21 cellular contexts compared by ENCODE assay signal in genomic region chrX:100658936-100659335, GRCh38. TPM values are rescaled to one million over a fixed set of nuclear protein-coding genes. Genes with fewer than 3 reads are reported as not detected.
A peak's percentile ranks its signal among the peaks of the same experiment; 100 is the strongest.
DNase-seq lines count a peak whose midpoint lies in the region; ATAC-seq, FAIRE-seq and TF ChIP-seq lines count a peak whose summit lies in the region.
"Had no signal": no experiment of that assay in that cellular context is flagged by ENCODE, and none has a peak within 500 bp of the region (broad histone marks: within the 10 kb centered on the region; RNA-seq: fewer than 3 reads in every experiment).

No MANE protein-coding gene starts in this region.

- no peak for DNase-seq in GM12892 (ENCODE audit: insufficient read length)
- peak; percentile 18 for DNase-seq in SW480 (ENCODE audit: low spot score)
- DNase-seq in fibroblast of pulmonary artery (ENCODE audit: low read depth): peak; percentile 27
- DNase-seq in osteoblast (ENCODE audit: insufficient read length, low spot score, missing footprints): peak; percentile 56
- no peak for DNase-seq in retina
- DNase-seq in psoas muscle: no peak
- DNase-seq in activated effector memory CD4-positive, alpha-beta T cell treated with anti-CD3 and anti-CD28 coated beads, Interleukin-2, amount 50 U/mL, for 16 hours: no peak
- DNase-seq in NCI-H82 treated with DMSO at 0.1 percent for 48 hours (lab: John Stamatoyannopoulos, UW; ENCODE audit: unreplicated experiment): no peak
- DNase-seq: activated B cell treated with CpG ODN at 0.5 μM for 24 hours, GDM1, immature natural killer cell, mesendoderm, MG63, NCI-H2081 treated with DMSO at 0.1 percent for 48 hours, NCI-H526 treated with DMSO at 0.1 percent for 48 hours, OCI-M1, sigmoid colon, T-helper 17 cell had no signal

- H4K20me1 ChIP-seq in osteoblast (ENCODE audit: insufficient read depth, low read length): no peaks in the 10 kb centered on the region

- H2AFZ ChIP-seq in osteoblast (ENCODE audit: low read length): no peak overlapping the region

- no peak for TF ChIP-seq CTCF in fibroblast of pulmonary artery (IDR thresholded peaks at IDR 0.05; ENCODE audit: low read length, missing control alignments)
- no peak for TF ChIP-seq CTCF in osteoblast (IDR thresholded peaks at IDR 0.05; ENCODE audit: extremely low read depth, low read depth, low read length)
- no peak for TF ChIP-seq CTCF in psoas muscle (IDR thresholded peaks at IDR 0.05)

- H3K4me2 ChIP-seq in osteoblast (ENCODE audit: insufficient read depth, low read length): no peak overlapping the region

- H3K27me3 ChIP-seq in osteoblast (ENCODE audit: insufficient read depth, low read length) (no peaks in the 10 kb centered on the region), psoas muscle (ENCODE audit: insufficient read depth in 3 of 3, low read length in 2 of 3) (peaks cover 0 to 21% (median 0%) of the 10 kb centered on the region in 3 donors)
- H3K27me3 ChIP-seq: MG63, sigmoid colon, vagina had no signal

- H3K27ac ChIP-seq in osteoblast (ENCODE audit: low read depth, low read length) (no peak overlapping the region), psoas muscle (no peak overlapping the region)
- H3K27ac ChIP-seq: sigmoid colon, vagina had no signal

- H3K79me2 ChIP-seq in osteoblast (ENCODE audit: insufficient read depth, low read length): no peaks in the 10 kb centered on the region

- ATAC-seq in psoas muscle: no peak
- ATAC-seq: activated T-helper 17 cell treated with anti-CD3 and anti-CD28 coated beads, Interleukin-2, amount 50 U/mL, for 72 hours; T-helper 17 cell had no signal

- no peak for TF ChIP-seq POLR2A in GM12892 (IDR thresholded peaks at IDR 0.05; ENCODE audit: low read depth, low read length)

- WGBS in psoas muscle, 3 donors: 32 to 45% (median 41%) methylated on average over 3 of the region's 3 CpGs

- H3K9me3 ChIP-seq in osteoblast (ENCODE audit: low read depth, low read length) (no peaks in the 10 kb centered on the region), psoas muscle (peaks cover 3% of the 10 kb centered on the region)
- H3K9me3 ChIP-seq: MG63, sigmoid colon, vagina had no signal

- peaks cover 10% of the 10 kb centered on the region for H3K36me3 ChIP-seq in osteoblast (ENCODE audit: insufficient read depth, low read length)
- H3K36me3 ChIP-seq in psoas muscle (ENCODE audit: insufficient read depth in 1 of 2, low read depth in 1 of 2): no peaks in the 10 kb centered on the region
- H3K36me3 ChIP-seq: MG63, sigmoid colon, vagina had no signal

- H3K4me3 ChIP-seq in fibroblast of pulmonary artery (replicated peaks; ENCODE audit: low read depth, low read length) (no peak overlapping the region), osteoblast (ENCODE audit: insufficient read depth, low read length) (no peak overlapping the region), psoas muscle (no peak overlapping the region)
- H3K4me3 ChIP-seq: MG63, sigmoid colon, vagina had no signal

- intact Hi-C loops in psoas muscle (cut with DNase I): no loop called here

- H3K4me1 ChIP-seq in osteoblast (ENCODE audit: insufficient read depth, low read length) (peaks cover 8% of the 10 kb centered on the region), psoas muscle (no peaks in the 10 kb centered on the region)
- H3K4me1 ChIP-seq: sigmoid colon, vagina had no signal

- peak; percentile 36 for FAIRE-seq in GM12892 (lab: Jason Lieb, UNC)

RNA-seq across cellular contexts. Expression of gene SRPX2, which starts 14.9 kb away (rescaled TPM):
- polyA plus RNA-seq in GM12892 (2012; ENCODE audit: missing spikeins): not detected
- total RNA-seq in osteoblast (36.9 and 38.6 TPM in 2 replicates), psoas muscle (1 to 10 TPM; 4.9 to 7.3 (median 5.1) TPM)
- polyA plus RNA-seq in psoas muscle: 1 to 10 TPM; 2.1 to 2.8 (median 2.3) TPM
- total RNA-seq: activated B cell treated with CpG ODN at 0.5 μM for 24 hours; activated CD8-positive, alpha-beta memory T cell treated with anti-CD3 and anti-CD28 coated beads for 36 hours; activated T-helper 17 cell treated with anti-CD3 and anti-CD28 coated beads, Interleukin-2, amount 50 U/mL, for 72 hours; T-helper 17 cell had no signal
- polyA plus RNA-seq: immature natural killer cell had no signal

RNA-seq across cellular contexts. Expression of gene TSPAN6, which starts 22.3 kb away (rescaled TPM):
- 0.28 TPM for polyA plus RNA-seq in GM12892 (2012; ENCODE audit: missing spikeins)
- 37.3 and 38.0 TPM in 2 replicates for total RNA-seq in osteoblast
- total RNA-seq in psoas muscle: 1 to 10 TPM; 2.1 to 3.8 (median 2.8) TPM
- 1 to 10 TPM; 3.3 to 4.3 (median 3.8) TPM for polyA plus RNA-seq in psoas muscle
- total RNA-seq: activated T-helper 17 cell treated with anti-CD3 and anti-CD28 coated beads, Interleukin-2, amount 50 U/mL, for 72 hours had no signal

Comparison
In these comparisons a context has a peak if more than half of its experiments do, and no peak if none do; other contexts are left out.
1. DNase-seq: peak in SW480 (single experiment), fibroblast of pulmonary artery (single experiment) and osteoblast (single experiment); none in GM12892 (single experiment), retina (single experiment), psoas muscle (0 of 2), activated effector memory CD4-positive, alpha-beta T cell treated with anti-CD3 and anti-CD28 coated beads, Interleukin-2, amount 50 U/mL, for 16 hours (single experiment) and NCI-H82 treated with DMSO at 0.1 percent for 48 hours (single experiment).